22 cellular contexts compared by ENCODE assay signal in the genomic region with DNA sequence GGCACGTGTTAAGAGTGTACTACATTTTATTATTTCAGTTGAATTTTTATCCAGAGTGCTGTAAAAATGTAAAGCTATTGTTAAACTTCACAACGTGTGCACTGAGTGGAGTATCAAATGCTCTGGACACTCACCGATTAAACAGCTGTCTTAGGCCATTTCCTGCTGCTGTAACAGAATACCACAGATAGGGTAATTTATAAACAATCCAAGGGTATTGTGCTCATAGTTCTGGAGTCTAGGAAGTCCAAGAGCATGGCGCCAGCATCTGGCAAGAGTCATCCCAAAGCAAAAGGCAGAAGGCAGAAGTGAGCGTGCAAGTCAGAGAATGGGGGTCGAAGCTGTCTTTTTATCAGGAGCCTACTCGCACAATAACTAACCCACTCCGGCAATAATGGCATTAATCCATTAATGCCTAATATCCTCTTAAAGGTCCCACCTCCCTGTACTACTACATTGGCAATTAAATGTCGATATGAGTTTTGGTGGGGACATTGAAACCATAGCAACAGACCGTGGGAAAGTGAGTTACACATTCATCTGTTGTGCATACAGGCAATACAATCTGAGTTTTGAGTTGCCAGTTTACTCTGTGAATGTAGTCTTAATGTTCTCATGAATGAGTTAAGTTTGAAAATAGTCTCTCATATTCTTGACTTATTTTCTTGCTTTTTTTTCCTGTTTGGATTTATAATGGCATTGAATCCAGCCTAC.
"Had no signal": no experiment of that assay in that cellular context is flagged by ENCODE, and none has a peak within 500 bp of the region (broad histone marks: within the 10 kb centered on the region; RNA-seq: fewer than 3 reads in every experiment).

No MANE protein-coding gene starts in this region.

- H3K4me3 Mint-ChIP-seq: activated T-cell treated with anti-CD3 and anti-CD28 coated beads, Interleukin-2, amount 50 U/mL, for 4 hours; mesothelial cell of epicardium; nephron; T-helper 1 cell treated with Interleukin-12 subunit alpha and Interleukin-12 subunit beta and Interleukin-4 antibody, amounts not matched to agents 30 μg/mL and 1 μg/mL, for 36 hours had no signal

- H3K4me3 ChIP-seq: lower lobe of right lung, sigmoid colon, tibial artery, uterus had no signal

- DNase-seq: activated CD4-positive, alpha-beta T cell treated with anti-CD3 and anti-CD28 coated beads, Interleukin-2, amount 50 U/mL, for 1 hour; activated CD4-positive, CD25-positive, alpha-beta regulatory T cell treated with anti-CD3 and anti-CD28 coated beads, Interleukin-2, amount 50 U/mL, for 72 hours; activated CD8-positive, alpha-beta memory T cell treated with anti-CD3 and anti-CD28 coated beads, Interleukin-2, amount 50 U/mL, for 4 hours; activated effector memory CD4-positive, alpha-beta T cell treated with Interleukin-2 at 50 U/mL for 16 hours; activated naive CD4-positive, alpha-beta T cell treated with anti-CD3 and anti-CD28 coated beads, Interleukin-2, amount 50 U/mL, for 16 hours; activated T-cell treated with anti-CD3 and anti-CD28 coated beads, Interleukin-2, amount 50 U/mL, for 4 hours; aorta; foreskin melanocyte; glutamatergic neuron; hypothalamus; lower lobe of right lung; posterior cingulate gyrus; sigmoid colon; stimulated activated CD4-positive, alpha-beta T cell treated with anti-CD3 and anti-CD28 coated beads, Interleukin-12 subunit alpha, Interleukin-12 subunit beta, amount 100 ng/mL, for 4 hours; stimulated activated CD4-positive, alpha-beta T cell treated with anti-CD3 and anti-CD28 coated beads, Interleukin-2, amount 100 ng/mL, for 24 hours; stimulated activated naive CD8-positive, alpha-beta T cell treated with anti-CD3 and anti-CD28 coated beads, Interleukin-15, Interleukin-2, amounts not matched to agents 100 U/mL and 50 U/mL, for 24 hours; substantia nigra; uterus had no signal

- ATAC-seq: activated T-cell treated with anti-CD3 and anti-CD28 coated beads, Interleukin-2, amount 50 U/mL, for 4 hours; lower lobe of right lung; stimulated activated naive CD8-positive, alpha-beta T cell treated with anti-CD3 and anti-CD28 coated beads, Interleukin-15, Interleukin-2, amounts not matched to agents 100 U/mL and 50 U/mL, for 24 hours had no signal

- H3K36me3 ChIP-seq: uterus had no signal

- H3K27ac ChIP-seq: lower lobe of right lung, sigmoid colon, tibial artery, uterus had no signal

- H3K4me1 Mint-ChIP-seq: mesothelial cell of epicardium had no signal

- H3K9me3 ChIP-seq: lower lobe of right lung, sigmoid colon, tibial artery, uterus had no signal

- H3K27me3 ChIP-seq: sigmoid colon, tibial artery, uterus had no signal

- H3K4me1 ChIP-seq: lower lobe of right lung, sigmoid colon, tibial artery, uterus had no signal

- H3K27ac Mint-ChIP-seq: mesothelial cell of epicardium; nephron; T-helper 1 cell treated with Interleukin-12 subunit alpha and Interleukin-12 subunit beta and Interleukin-4 antibody, amounts not matched to agents 30 μg/mL and 1 μg/mL, for 36 hours had no signal

- H3K9me3 Mint-ChIP-seq: activated T-cell treated with anti-CD3 and anti-CD28 coated beads, Interleukin-2, amount 50 U/mL, for 4 hours; mesothelial cell of epicardium; nephron; T-helper 1 cell treated with Interleukin-12 subunit alpha and Interleukin-12 subunit beta and Interleukin-4 antibody, amounts not matched to agents 30 μg/mL and 1 μg/mL, for 36 hours had no signal
